In genomic region chr15:31235298-31236183, GRCh38 we compare ENCODE assay signal across 8 cellular contexts.
DNase-seq lines count a peak whose midpoint lies in the region; ATAC-seq lines count a peak whose summit lies in the region.

No MANE protein-coding gene starts in this region.

- DNase-seq in NCI-H1417 treated with DMSO at 0.1 percent for 48 hours (lab: John Stamatoyannopoulos, UW) (peak; percentile 52), astrocyte of the hippocampus (ENCODE audit: low read depth, low spot score) (peak; percentile 55), mesenteric fat pad (ENCODE audit: low spot score) (no peak), germinal center (ENCODE audit: low spot score) (no peak)

- peak overlapping the region; percentile 57 to 61 for H3K27ac ChIP-seq in mucosa of rectum (ENCODE audit: low read depth in 2 of 2, low read length in 2 of 2)

- ATAC-seq in GM19438 (IDR thresholded peaks at IDR 0.05; ENCODE audit: low read depth, unreplicated experiment) (peak; percentile 49), esophagus mucosa (no peak), GM19452 (IDR thresholded peaks at IDR 0.05; ENCODE audit: unreplicated experiment) (no peak)

- peak overlapping the region in 1 of 2 donors; percentile 9 for H3K9ac ChIP-seq in mucosa of rectum (ENCODE audit: low read depth in 1 of 2, low read length in 2 of 2)

- no peak overlapping the region for H3K4me3 ChIP-seq in mucosa of rectum (ENCODE audit: low read length in 2 of 2)

- H3K9me3 ChIP-seq in mucosa of rectum (ENCODE audit: control insufficient read depth in 2 of 2, low read length in 2 of 2) = no peaks in the 10 kb centered on the region

- no peaks in the 10 kb centered on the region for H3K36me3 ChIP-seq in mucosa of rectum (ENCODE audit: control insufficient read depth in 2 of 2, insufficient read depth in 2 of 2, low read length in 2 of 2)

- H3K4me1 ChIP-seq in mucosa of rectum (ENCODE audit: control insufficient read depth in 2 of 2, insufficient read depth in 2 of 2, low read length in 2 of 2) = peaks cover 3 to 7% of the 10 kb centered on the region in 2 donors

- no peaks in the 10 kb centered on the region for H3K27me3 ChIP-seq in mucosa of rectum (ENCODE audit: control insufficient read depth in 2 of 2, insufficient read depth in 2 of 2, low read length in 2 of 2)

Comparison
In these comparisons a context has a peak if more than half of its experiments do, and no peak if none do; other contexts are left out.
1. DNase-seq: peak in NCI-H1417 treated with DMSO at 0.1 percent for 48 hours (single experiment) and astrocyte of the hippocampus (single experiment); none in mesenteric fat pad (single experiment) and germinal center (single experiment).